Comparison of ENCODE assay signal across 10 cellular contexts in the genomic region with DNA sequence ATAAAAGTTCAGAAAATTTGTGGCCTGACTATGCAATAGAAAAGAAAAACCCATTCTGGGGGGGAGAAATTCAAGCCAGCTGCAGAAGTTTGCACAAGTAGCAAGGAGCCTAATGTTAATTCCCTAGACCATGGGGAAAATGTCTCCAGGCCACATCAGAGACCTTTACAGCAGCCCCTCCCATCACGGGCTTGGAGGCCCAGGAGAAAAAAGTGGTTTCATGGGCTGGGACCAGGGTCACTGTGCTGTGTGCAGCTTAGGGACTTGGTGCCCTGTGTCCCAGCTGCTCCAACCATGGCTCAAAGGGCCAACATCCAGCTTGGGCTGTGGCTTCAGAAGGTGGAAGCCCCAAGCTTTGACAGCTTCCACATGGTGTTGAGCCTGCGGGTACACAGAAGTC. TPM values are rescaled to one million over a fixed set of nuclear protein-coding genes. Genes with fewer than 3 reads are reported as not detected.
"Had no signal": no experiment of that assay in that cellular context is flagged by ENCODE, and none has a peak within 500 bp of the region (broad histone marks: within the 10 kb centered on the region; RNA-seq: fewer than 3 reads in every experiment).

No MANE protein-coding gene starts in this region.

- FAIRE-seq: HepG2 had no signal

- H3K4me3 ChIP-seq: GM23248, HAP-1 had no signal

- H3K9me3 ChIP-seq: HAP-1 had no signal

- DNase-seq: GM23248, GOT3, H7, KG1 had no signal

- H3K36me3 ChIP-seq: HAP-1 had no signal

- H3K27ac ChIP-seq: GM23248, HL-60 had no signal

- H2AFZ ChIP-seq: GM23248 had no signal

- ATAC-seq: HCT116, HepG2 had no signal

- H3K9ac ChIP-seq: GM23248 had no signal

RNA-seq across cellular contexts. Expression of gene IL23R, which starts 42.0 kb away (rescaled TPM):
- total RNA-seq: GM23248, H4, H7, HepG2 had no signal
- polyA plus RNA-seq: GM23248, HepG2, IgD-negative memory B cell had no signal
